Comparison of ENCODE assay signal across 1 cellular context in genomic region chr11:126165366-126166156, GRCh38.
TF ChIP-seq lines count a peak whose summit lies in the region.

No MANE protein-coding gene starts in this region.

TF ChIP-seq in HepG2, 621 proteins besides CTCF, POLR2A, EP300 and RAD21 (continued from another document and continues in another):
- TF ChIP-seq CEBPZ (IDR thresholded peaks at IDR 0.05; ENCODE audit: low read length), result no peak
- TF ChIP-seq ATAD3A (CRISPR knock-in tag; IDR thresholded peaks at IDR 0.05), result no peak
- no peak for TF ChIP-seq CERS6 (CRISPR knock-in tag; IDR thresholded peaks at IDR 0.05)
- TF ChIP-seq ARID5B (CRISPR knock-in tag; IDR thresholded peaks at IDR 0.05), result 0 out of 2 replicates have a peak, but pooled peaks have one; percentile 21
- no peak for TF ChIP-seq JUN (CRISPR knock-in tag; IDR thresholded peaks at IDR 0.05)
- TF ChIP-seq NFATC3 (CRISPR knock-in tag; IDR thresholded peaks at IDR 0.05), result no peak
- TF ChIP-seq TFDP1 (CRISPR knock-in tag; IDR thresholded peaks at IDR 0.05; ENCODE audit: borderline replicate concordance), result no peak
- no peak for TF ChIP-seq ATF3 (CRISPR knock-in tag; IDR thresholded peaks at IDR 0.05)
- no peak for TF ChIP-seq ZNF484 (CRISPR knock-in tag; IDR thresholded peaks at IDR 0.05; ENCODE audit: borderline replicate concordance, low read depth)
- 0 out of 2 replicates have a peak, but pooled peaks have one; percentile 33 for TF ChIP-seq ZNF281 (CRISPR knock-in tag; IDR thresholded peaks at IDR 0.05; ENCODE audit: borderline replicate concordance)
- no peak for TF ChIP-seq HINFP (CRISPR knock-in tag; IDR thresholded peaks at IDR 0.05; ENCODE audit: low read depth)
- no peak for TF ChIP-seq ZNF318 (CRISPR knock-in tag; IDR thresholded peaks at IDR 0.05)
- TF ChIP-seq ERF (CRISPR knock-in tag; IDR thresholded peaks at IDR 0.05), result no peak
- TF ChIP-seq ZFP1 (CRISPR knock-in tag; IDR thresholded peaks at IDR 0.05), result no peak
- no peak for TF ChIP-seq HOXA3 (CRISPR knock-in tag; IDR thresholded peaks at IDR 0.05)
- TF ChIP-seq SMAD9 (CRISPR knock-in tag; IDR thresholded peaks at IDR 0.05), result no peak
- TF ChIP-seq CC2D1A (CRISPR knock-in tag; IDR thresholded peaks at IDR 0.05), result no peak
- no peak for TF ChIP-seq NR2F6 (IDR thresholded peaks at IDR 0.05)
- TF ChIP-seq NR2F6 (CRISPR knock-in tag; IDR thresholded peaks at IDR 0.05), result peak; percentile 52; the same call in 1 of the 2 replicates
- no peak for TF ChIP-seq PHB2 (IDR thresholded peaks at IDR 0.05; ENCODE audit: partially characterized antibody)
- no peak for TF ChIP-seq ZMYM3 (CRISPR knock-in tag; IDR thresholded peaks at IDR 0.05)
- TF ChIP-seq ESRRA (CRISPR knock-in tag; IDR thresholded peaks at IDR 0.05; ENCODE audit: low read depth), result peak; percentile 54; the same call in 1 of the 2 replicates
- TF ChIP-seq ZNF564 (CRISPR knock-in tag; IDR thresholded peaks at IDR 0.05), result no peak
- TF ChIP-seq ZNF674 (CRISPR knock-in tag; IDR thresholded peaks at IDR 0.05; ENCODE audit: low read depth), result no peak
- TF ChIP-seq ZNF207 (IDR thresholded peaks at IDR 0.05; ENCODE audit: borderline replicate concordance), result no peak
- TF ChIP-seq LBX2 (CRISPR knock-in tag; IDR thresholded peaks at IDR 0.05; ENCODE audit: borderline replicate concordance), result no peak
- TF ChIP-seq ZKSCAN1 (IDR thresholded peaks at IDR 0.05; ENCODE audit: low read length), result no peak
- no peak for TF ChIP-seq IRF9 (CRISPR knock-in tag; IDR thresholded peaks at IDR 0.05; ENCODE audit: borderline replicate concordance)
- TF ChIP-seq ZNF350 (CRISPR knock-in tag; IDR thresholded peaks at IDR 0.05; ENCODE audit: borderline replicate concordance, low read depth), result no peak
- no peak; the same call in 1 of the 2 replicates for TF ChIP-seq ZNF331 (CRISPR knock-in tag; IDR thresholded peaks at IDR 0.05)
